Comparison of ENCODE assay signal across 8 cellular contexts in the genomic region with DNA sequence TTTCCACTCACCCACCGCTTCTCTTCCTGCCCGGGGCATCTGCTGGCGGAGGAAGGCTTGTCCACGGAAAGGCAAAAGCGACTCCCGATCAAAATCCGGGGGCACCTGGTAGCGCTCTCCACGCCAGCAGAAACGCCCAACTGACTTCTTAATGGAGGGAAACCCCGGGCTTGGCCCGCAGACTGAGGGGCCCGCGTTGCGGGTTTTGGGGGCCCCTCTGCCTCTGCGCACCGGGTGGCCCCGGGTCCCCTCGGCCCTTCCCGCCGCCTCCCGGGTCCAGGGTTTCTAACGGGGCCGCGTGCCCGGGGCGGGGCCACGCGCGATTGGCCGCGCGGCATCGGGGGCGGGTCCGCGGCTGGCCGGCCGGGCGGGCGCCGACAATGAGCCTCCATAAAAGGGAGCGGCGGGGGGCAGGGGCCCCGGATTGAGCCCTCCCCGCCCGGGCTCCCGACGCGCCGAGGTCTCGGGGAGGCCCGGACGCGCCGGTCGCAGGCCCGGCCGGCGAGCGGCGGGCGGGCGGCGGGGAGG. TPM values are rescaled to one million over a fixed set of nuclear protein-coding genes. Genes with fewer than 3 reads are reported as not detected.
DNase-seq lines count a peak whose midpoint lies in the region; ATAC-seq and TF ChIP-seq lines count a peak whose summit lies in the region.

A gene with protein sequence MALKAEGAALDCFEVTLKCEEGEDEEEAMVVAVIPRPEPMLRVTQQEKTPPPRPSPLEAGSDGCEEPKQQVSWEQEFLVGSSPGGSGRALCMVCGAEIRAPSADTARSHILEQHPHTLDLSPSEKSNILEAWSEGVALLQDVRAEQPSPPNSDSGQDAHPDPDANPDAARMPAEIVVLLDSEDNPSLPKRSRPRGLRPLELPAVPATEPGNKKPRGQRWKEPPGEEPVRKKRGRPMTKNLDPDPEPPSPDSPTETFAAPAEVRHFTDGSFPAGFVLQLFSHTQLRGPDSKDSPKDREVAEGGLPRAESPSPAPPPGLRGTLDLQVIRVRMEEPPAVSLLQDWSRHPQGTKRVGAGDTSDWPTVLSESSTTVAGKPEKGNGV (plus strand): TSS at position 422 of the 528 bp plus-strand sequence. CDS start 231 bp downstream, outside the sequence.

- H3K9me3 Mint-ChIP-seq in chondrocyte (ENCODE audit: low read depth) = no peaks in the 10 kb centered on the region

- POLR2A ChIA-PET in AG04449 (lab: Yijun Ruan, JAX) = no interaction called here

- H3K27me3 ChIP-seq in kidney epithelial cell (ENCODE audit: control insufficient read depth, insufficient read depth, low read length) = no peaks in the 10 kb centered on the region

- CTCF ChIA-PET in AG04449 (lab: Yijun Ruan, JAX) = interaction anchor here (1.2 to 1.4 kb wide), 2 partner anchors 24 to 133 kb away, joined by 3 read pairs; no protein-coding TSS in a partner anchor

- no peak for DNase-seq in AG04449 (ENCODE audit: low read depth, low spot score)
- DNase-seq in NCI-H2227 (lab: John Stamatoyannopoulos, UW; ENCODE audit: unreplicated experiment) = peak; percentile 91
- peak; percentile 53 for DNase-seq in activated CD4-positive, alpha-beta T cell treated with anti-CD3 and anti-CD28 coated beads for 1 hour
- DNase-seq in chondrocyte (ENCODE audit: low spot score) = no peak
- DNase-seq in kidney epithelial cell (ENCODE audit: low read depth) = no peak
- DNase-seq in stimulated activated CD4-positive, alpha-beta T cell treated with anti-CD3 and anti-CD28 coated beads, Interleukin-15, amount 100 ng/mL, for 1 hour (ENCODE audit: low read depth in 1 of 2, low spot score in 1 of 2) = peak; percentile 54 to 55

- no peak for TF ChIP-seq CTCF in AG04449 (IDR thresholded peaks at IDR 0.05; ENCODE audit: insufficient read depth, low read length, missing control alignments)
- no peak for TF ChIP-seq CTCF in chondrocyte (IDR thresholded peaks at IDR 0.05)
- no peak for TF ChIP-seq CTCF in kidney epithelial cell (IDR thresholded peaks at IDR 0.05; ENCODE audit: insufficient read depth, low read length, poor library complexity, severe bottlenecking)

- peaks cover 36% of the 10 kb centered on the region for H3K4me1 Mint-ChIP-seq in chondrocyte (ENCODE audit: low read depth)

- peak within 1 kb of the TSS; percentile 84 for H3K27ac Mint-ChIP-seq in chondrocyte (ENCODE audit: unreplicated experiment)

- no peaks in the 10 kb centered on the region for H3K36me3 ChIP-seq in kidney epithelial cell (ENCODE audit: control insufficient read depth, insufficient read depth, low read length)

- no peaks in the 10 kb centered on the region for H3K27me3 Mint-ChIP-seq in chondrocyte (ENCODE audit: low read depth)

- ATAC-seq in GM18868 (IDR thresholded peaks at IDR 0.05; ENCODE audit: unreplicated experiment) = peak; percentile 87
- ATAC-seq in HG03103 (IDR thresholded peaks at IDR 0.05; ENCODE audit: low read depth, unreplicated experiment) = peak; percentile 79

- peaks cover 5% of the 10 kb centered on the region for H3K36me3 Mint-ChIP-seq in chondrocyte (ENCODE audit: low read depth)

- peak within 1 kb of the TSS; percentile 83 for H3K4me3 Mint-ChIP-seq in chondrocyte (ENCODE audit: unreplicated experiment)

- H3K4me3 ChIP-seq in AG04449 (ENCODE audit: low read depth, low read length) (peak within 1 kb of the TSS; percentile 95), kidney epithelial cell (ENCODE audit: low read depth, low read length) (peak within 1 kb of the TSS; percentile 57)

RNA-seq across cellular contexts. Expression of the gene that starts here (rescaled TPM):
- total RNA-seq in chondrocyte (25.4 to 36.0 TPM (median 32.2 TPM) in 3 replicates), kidney epithelial cell (40.5 and 41.4 TPM in 2 replicates)

Comparison
In these comparisons a context has a peak if more than half of its experiments do, and no peak if none do; other contexts are left out.
1. DNase-seq: peak in NCI-H2227 (single experiment), activated CD4-positive, alpha-beta T cell treated with anti-CD3 and anti-CD28 coated beads for 1 hour (single experiment) and stimulated activated CD4-positive, alpha-beta T cell treated with anti-CD3 and anti-CD28 coated beads, Interleukin-15, amount 100 ng/mL, for 1 hour (2 of 2); none in AG04449 (single experiment), chondrocyte (single experiment) and kidney epithelial cell (single experiment).